8 cellular contexts compared by ENCODE assay signal in genomic region chr19:9140159-9140874, GRCh38. TPM values are rescaled to one million over a fixed set of nuclear protein-coding genes. Genes with fewer than 3 reads are reported as not detected.
DNase-seq lines count a peak whose midpoint lies in the region; ATAC-seq and TF ChIP-seq lines count a peak whose summit lies in the region.

Gene ZNF317, plus strand, starts transcription at chr19:9140397. Its CDS starts 15,620 bp downstream, at chr19:9156017.

- TF ChIP-seq CTCF in right lobe of liver (IDR thresholded peaks at IDR 0.05): no peak

- H3K27me3 ChIP-seq in duodenal mucosa (ENCODE audit: control insufficient read depth in 1 of 2, insufficient read depth in 2 of 2, low read length in 2 of 2): no peaks in the 10 kb centered on the region
- H3K27me3 ChIP-seq in right lobe of liver: no peaks in the 10 kb centered on the region

- DNase-seq in C1 segment of cervical spinal cord (lab: John Stamatoyannopoulos, UW) (peak; percentile 62 to 90 (median 84)), NCI-H82 (lab: John Stamatoyannopoulos, UW) (peak; percentile 95), right lobe of liver (peak; percentile 90 to 93 (median 93))
- DNase-seq in activated CD4-positive, alpha-beta T cell treated with anti-CD3 and anti-CD28 coated beads, Interleukin-2, amount 50 U/mL, for 48 hours: peak; percentile 85 to 90
- DNase-seq in stimulated activated CD4-positive, alpha-beta T cell treated with anti-CD3 and anti-CD28 coated beads, Interleukin-4, amount 100 ng/mL, for 4 hours: peak; percentile 81 to 90

- intact Hi-C loops in right lobe of liver (cut with DNase I): no loop called here

- ATAC-seq in GM19395 (IDR thresholded peaks at IDR 0.05; ENCODE audit: unreplicated experiment) (peak; percentile 97), HG03565 (IDR thresholded peaks at IDR 0.05; ENCODE audit: unreplicated experiment) (peak; percentile 67), right lobe of liver (peak; percentile 95 to 98 (median 98))

- peak; percentile 45 for TF ChIP-seq POLR2A in right lobe of liver (IDR thresholded peaks at IDR 0.05)

- WGBS in right lobe of liver (ENCODE audit: insufficient coverage, low coverage, low lambda C conversion rate, missing lambda C conversion rate): 2% methylated on average over 25 of the region's 43 CpGs

- H3K27ac ChIP-seq in duodenal mucosa (ENCODE audit: low read depth, low read length) (peak within 1 kb of the TSS; percentile 55), right lobe of liver (peak within 1 kb of the TSS; percentile 76 to 88 (median 78))

- peak within 1 kb of the TSS; percentile 98 for H3K4me3 ChIP-seq in duodenal mucosa (ENCODE audit: low read depth in 1 of 2, low read length in 2 of 2)
- H3K4me3 ChIP-seq in right lobe of liver: peak within 1 kb of the TSS; percentile 85 to 93 (median 90)

- H3K9me3 ChIP-seq in duodenal mucosa (ENCODE audit: control insufficient read depth in 1 of 2, low read length in 2 of 2) (peaks cover 9 to 11% of the 10 kb centered on the region in 2 donors), right lobe of liver (peaks cover 0 to 9% (median 3%) of the 10 kb centered on the region in 4 donors)

- H3K36me3 ChIP-seq in duodenal mucosa (ENCODE audit: control insufficient read depth in 1 of 2, insufficient read depth in 2 of 2, low read length in 2 of 2) (peaks cover 0 to 8% of the 10 kb centered on the region in 2 donors), right lobe of liver (peaks cover 0 to 2% (median 0%) of the 10 kb centered on the region in 4 donors)

- H3K9ac ChIP-seq in duodenal mucosa (ENCODE audit: low read depth in 1 of 2, low read length in 2 of 2): peak within 1 kb of the TSS; percentile 89 to 95

- peaks cover 7 to 10% of the 10 kb centered on the region in 2 donors for H3K4me1 ChIP-seq in duodenal mucosa (ENCODE audit: control insufficient read depth in 1 of 2, insufficient read depth in 2 of 2, low read length in 2 of 2)
- peaks cover 0 to 14% (median 2%) of the 10 kb centered on the region in 4 donors for H3K4me1 ChIP-seq in right lobe of liver

RNA-seq across cellular contexts. Expression of gene ZNF317, which starts in this region (rescaled TPM):
- 10 to 100 TPM in 5 of 6 experiments, 1 to 10 TPM in 1; 7.6 to 17.9 (median 12.1) TPM for total RNA-seq in right lobe of liver

Comparison
In these comparisons a context has a peak if more than half of its experiments do, and no peak if none do; other contexts are left out.
1. Peak in every context shown above with its lines: DNase-seq, ATAC-seq, H3K4me3 ChIP-seq and H3K27ac ChIP-seq.